ENCODE assay signal across 15 cellular contexts in the genomic region with DNA sequence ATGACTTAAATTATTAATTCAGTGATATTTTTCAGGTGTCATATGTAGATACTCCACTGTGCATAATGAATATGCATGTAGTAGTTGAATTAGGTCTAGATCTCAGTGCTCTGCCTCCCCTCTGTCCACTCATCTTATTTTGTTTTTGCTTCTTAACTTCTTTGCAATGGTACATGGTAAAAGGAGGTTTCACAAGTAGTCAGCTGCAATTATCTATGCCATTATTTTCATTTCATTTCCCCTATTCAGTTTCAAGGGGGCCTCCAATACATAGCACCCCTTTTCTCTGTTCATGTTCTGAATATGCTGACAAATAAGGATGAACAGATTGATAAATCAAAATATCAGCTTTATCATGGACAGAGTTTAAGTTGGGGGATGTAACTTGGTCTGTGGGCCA.
"Had no signal": no experiment of that assay in that cellular context is flagged by ENCODE, and none has a peak within 500 bp of the region (broad histone marks: within the 10 kb centered on the region; RNA-seq: fewer than 3 reads in every experiment).

No MANE protein-coding gene starts in this region.

- H3K4me3 ChIP-seq: ascending aorta, esophagus muscularis mucosa, lower lobe of right lung, testis, upper lobe of right lung had no signal

- H3K27me3 Mint-ChIP-seq: activated CD4-positive, alpha-beta memory T cell treated with anti-CD3 and anti-CD28 coated beads, Interleukin-2, amount 10 ng/mL, durations not matched to agents 7 days and 5 days; naive B cell; stimulated activated naive CD8-positive, alpha-beta T cell treated with anti-CD3 and anti-CD28 coated beads, Interleukin-15, amount 100 ng/mL, for 72 hours had no signal

- H3K4me3 Mint-ChIP-seq: activated CD4-positive, alpha-beta memory T cell treated with anti-CD3 and anti-CD28 coated beads, Interleukin-2, amount 10 ng/mL, durations not matched to agents 7 days and 5 days; naive B cell; stimulated activated naive CD8-positive, alpha-beta T cell treated with anti-CD3 and anti-CD28 coated beads, Interleukin-15, amount 100 ng/mL, for 72 hours had no signal

- H3K9me3 ChIP-seq: testis, upper lobe of right lung had no signal

- H3K27ac Mint-ChIP-seq: activated CD4-positive, alpha-beta memory T cell treated with anti-CD3 and anti-CD28 coated beads, Interleukin-2, amount 10 ng/mL, durations not matched to agents 7 days and 5 days; stimulated activated naive CD8-positive, alpha-beta T cell treated with anti-CD3 and anti-CD28 coated beads, Interleukin-15, amount 100 ng/mL, for 72 hours had no signal

- H3K4me1 Mint-ChIP-seq: activated CD4-positive, alpha-beta memory T cell treated with anti-CD3 and anti-CD28 coated beads, Interleukin-2, amount 10 ng/mL, durations not matched to agents 7 days and 5 days; stimulated activated naive CD8-positive, alpha-beta T cell treated with anti-CD3 and anti-CD28 coated beads, Interleukin-15, amount 100 ng/mL, for 72 hours had no signal

- DNase-seq: activated CD4-positive, alpha-beta memory T cell treated with anti-CD3 and anti-CD28 coated beads, Interleukin-2, amount 10 ng/mL, durations not matched to agents 7 days and 5 days; lower lobe of right lung; midbrain; naive B cell; stimulated activated CD4-positive, alpha-beta T cell treated with anti-CD3 and anti-CD28 coated beads, Interleukin-12 subunit alpha, Interleukin-12 subunit beta, amount 100 ng/mL, for 4 hours; stimulated activated CD4-positive, alpha-beta T cell treated with anti-CD3 and anti-CD28 coated beads, Interleukin-2, amount 100 ng/mL, for 48 hours; stimulated activated CD8-positive, alpha-beta memory T cell treated with anti-CD3 and anti-CD28 coated beads, Interleukin-4, amount 100 ng/mL, for 48 hours; stimulated activated naive CD8-positive, alpha-beta T cell treated with anti-CD3 and anti-CD28 coated beads, Interleukin-15, amount 100 ng/mL, for 72 hours; T-helper 9 cell; testis; upper lobe of right lung had no signal

- H3K36me3 ChIP-seq: ascending aorta, esophagus muscularis mucosa, lower lobe of right lung, upper lobe of right lung had no signal

- H3K27ac ChIP-seq: ascending aorta, esophagus muscularis mucosa, lower lobe of right lung, testis, upper lobe of right lung had no signal

- ATAC-seq: lower lobe of right lung; sciatic nerve; stimulated activated naive CD8-positive, alpha-beta T cell treated with anti-CD3 and anti-CD28 coated beads, Interleukin-15, amount 100 ng/mL, for 72 hours; upper lobe of right lung had no signal

- FAIRE-seq: endometrium had no signal

- H3K27me3 ChIP-seq: ascending aorta, esophagus muscularis mucosa, testis, upper lobe of right lung had no signal
